ENCODE assay signal across 9 cellular contexts in genomic region chr19:18414504-18415176, GRCh38. TPM values are rescaled to one million over a fixed set of nuclear protein-coding genes. Genes with fewer than 3 reads are reported as not detected.
DNase-seq lines count a peak whose midpoint lies in the region; ATAC-seq and TF ChIP-seq lines count a peak whose summit lies in the region.
"Had no signal": no experiment of that assay in that cellular context is flagged by ENCODE, and none has a peak within 500 bp of the region (broad histone marks: within the 10 kb centered on the region; RNA-seq: fewer than 3 reads in every experiment).

No MANE protein-coding gene starts in this region.

- DNase-seq in activated CD4-positive, alpha-beta T cell treated with anti-CD3 and anti-CD28 coated beads for 36 hours, result peak; percentile 34
- DNase-seq in activated CD4-positive, alpha-beta T cell treated with anti-CD3 and anti-CD28 coated beads, Interleukin-2, amount 50 U/mL, for 48 hours, result no peak
- peak; percentile 30 for DNase-seq in SKM-1 treated with dmso at 0.1 percent for 144 hours (lab: John Stamatoyannopoulos, UW; ENCODE audit: unreplicated experiment)
- DNase-seq in hepatic stellate cell (ENCODE audit: low spot score), result peak; percentile 41
- no peak for DNase-seq in testis
- DNase-seq in NCI-H524 treated with DMSO at 0.1 percent for 48 hours (lab: John Stamatoyannopoulos, UW), result no peak
- DNase-seq in NOMO-1 treated with dmso at 0.1 percent for 144 hours (lab: John Stamatoyannopoulos, UW; ENCODE audit: unreplicated experiment), result no peak

- intact Hi-C loops in activated CD4-positive, alpha-beta T cell treated with anti-CD3 and anti-CD28 coated beads for 36 hours (cut with DNase I, micrococcal nuclease), result loop anchor here (5.0 kb wide), 3 partner anchors 87 to 137 kb away; no protein-coding TSS in a partner anchor
- intact Hi-C loops in testis (cut with DNase I; ENCODE audit: low total_unique reads), result no loop called here

- H3K9me3 ChIP-seq in testis, result no peaks in the 10 kb centered on the region

- peaks cover 30% of the 10 kb centered on the region for H3K27me3 Mint-ChIP-seq in activated CD4-positive, alpha-beta T cell treated with anti-CD3 and anti-CD28 coated beads for 36 hours

- H3K27ac Mint-ChIP-seq in activated CD4-positive, alpha-beta T cell treated with anti-CD3 and anti-CD28 coated beads for 36 hours, result no peak overlapping the region

- no peaks in the 10 kb centered on the region for H3K27me3 ChIP-seq in testis

- H3K4me3 ChIP-seq in testis, result peak overlapping the region in 1 of 2 donors; percentile 57

- no peaks in the 10 kb centered on the region for H3K36me3 Mint-ChIP-seq in activated CD4-positive, alpha-beta T cell treated with anti-CD3 and anti-CD28 coated beads for 36 hours (ENCODE audit: low read depth)

- POLR2A ChIA-PET in activated CD4-positive, alpha-beta T cell treated with anti-CD3 and anti-CD28 coated beads for 36 hours (lab: Charles Lee), result no interaction called here

- peak overlapping the region; percentile 92 to 93 for H3K27ac ChIP-seq in testis

- H3K4me1 Mint-ChIP-seq in activated CD4-positive, alpha-beta T cell treated with anti-CD3 and anti-CD28 coated beads for 36 hours, result peaks cover 44% of the 10 kb centered on the region

- 11 to 15% methylated on average over 8 to 11 of the region's 11 CpGs for WGBS in testis, 2 donors

- no peaks in the 10 kb centered on the region for H3K9me3 Mint-ChIP-seq in activated CD4-positive, alpha-beta T cell treated with anti-CD3 and anti-CD28 coated beads for 36 hours (ENCODE audit: low read depth)

- TF ChIP-seq POLR2A in testis (IDR thresholded peaks at IDR 0.05), result no peak

- no peak for ATAC-seq in activated CD4-positive, alpha-beta T cell treated with anti-CD3 and anti-CD28 coated beads for 36 hours
- ATAC-seq in GM21619 (IDR thresholded peaks at IDR 0.05; ENCODE audit: unreplicated experiment), result no peak

- H3K4me1 ChIP-seq in testis, result peaks cover 46% of the 10 kb centered on the region

- H3K4me3 Mint-ChIP-seq in activated CD4-positive, alpha-beta T cell treated with anti-CD3 and anti-CD28 coated beads for 36 hours, result no peak overlapping the region

- no peak for TF ChIP-seq CTCF in testis (IDR thresholded peaks at IDR 0.05)

- H3K36me3 ChIP-seq in testis (ENCODE audit: low read depth, missing control alignments), result no peaks in the 10 kb centered on the region

- CTCF ChIA-PET in activated CD4-positive, alpha-beta T cell treated with anti-CD3 and anti-CD28 coated beads for 36 hours (lab: Charles Lee), result interaction anchor here (0.5 to 6.4 kb wide), 8 partner anchors 13 to 249 kb away, joined by 3 to 48 read pairs (median 4); no protein-coding TSS in a partner anchor

RNA-seq across cellular contexts. Expression of gene SSBP4, which starts 4.6 kb away (rescaled TPM):
- 10 to 100 TPM; 71.7 to 79.3 TPM for total RNA-seq in activated CD4-positive, alpha-beta T cell treated with anti-CD3 and anti-CD28 coated beads for 36 hours
- total RNA-seq in testis, result 100 to 1,000 TPM in 1 of 2 donors, 10 to 100 TPM in 1; 90.3 to 118 TPM
- 80.5 TPM for polyA plus RNA-seq in testis (ENCODE audit: insufficient read depth, low read depth, low replicate concordance)

RNA-seq across cellular contexts. Expression of gene LRRC25, which starts 17.2 kb away (rescaled TPM):
- total RNA-seq in activated CD4-positive, alpha-beta T cell treated with anti-CD3 and anti-CD28 coated beads for 36 hours, result not detected
- 1 to 10 TPM; 1.6 to 4.0 TPM for total RNA-seq in testis
- polyA plus RNA-seq in testis (ENCODE audit: insufficient read depth, low read depth, low replicate concordance), result 3.4 TPM

RNA-seq across cellular contexts. Expression of gene ISYNA1, which starts 23.3 kb away (rescaled TPM):
- 10 to 100 TPM; 18.8 to 23.3 TPM for total RNA-seq in activated CD4-positive, alpha-beta T cell treated with anti-CD3 and anti-CD28 coated beads for 36 hours
- total RNA-seq in testis, result 1,000 to 10,000 TPM in 1 of 2 donors, 100 to 1,000 TPM in 1; 1,000 to 1,122 TPM
- 493 TPM for polyA plus RNA-seq in testis (ENCODE audit: insufficient read depth, low read depth, low replicate concordance)

RNA-seq across cellular contexts. Expression of gene GDF15, which starts 28.7 kb away (rescaled TPM):
- not detected for total RNA-seq in activated CD4-positive, alpha-beta T cell treated with anti-CD3 and anti-CD28 coated beads for 36 hours
- 1 to 10 TPM in 1 of 2 donors, under 1 TPM in 1; 0.93 to 2.5 TPM for total RNA-seq in testis
- 1.0 TPM for polyA plus RNA-seq in testis (ENCODE audit: insufficient read depth, low read depth, low replicate concordance)
- total RNA-seq: mononuclear cell had no signal

Comparison
In these comparisons a context has a peak if more than half of its experiments do, and no peak if none do; other contexts are left out.
1. DNase-seq: peak in activated CD4-positive, alpha-beta T cell treated with anti-CD3 and anti-CD28 coated beads for 36 hours (single experiment), SKM-1 treated with dmso at 0.1 percent for 144 hours (single experiment) and hepatic stellate cell (single experiment); none in activated CD4-positive, alpha-beta T cell treated with anti-CD3 and anti-CD28 coated beads, Interleukin-2, amount 50 U/mL, for 48 hours (0 of 2), testis (single experiment), NCI-H524 treated with DMSO at 0.1 percent for 48 hours (single experiment) and NOMO-1 treated with dmso at 0.1 percent for 144 hours (single experiment).
2. RNA of gene ISYNA1, which starts 23.3 kb away (total RNA-seq): 1,000 to 1,122 TPM in testis; 18.8 to 23.3 TPM in activated CD4-positive, alpha-beta T cell treated with anti-CD3 and anti-CD28 coated beads for 36 hours; every median in the first group is over 10 times any median in the second.